ENCODE assay signal across 20 cellular contexts in genomic region chr14:36684946-36685345, GRCh38. TPM values are rescaled to one million over a fixed set of nuclear protein-coding genes. Genes with fewer than 3 reads are reported as not detected.
A peak's percentile ranks its signal among the peaks of the same experiment; 100 is the strongest.
DNase-seq lines count a peak whose midpoint lies in the region; ATAC-seq and TF ChIP-seq lines count a peak whose summit lies in the region.
"Had no signal": no experiment of that assay in that cellular context is flagged by ENCODE, and none has a peak within 500 bp of the region (broad histone marks: within the 10 kb centered on the region; RNA-seq: fewer than 3 reads in every experiment).

No MANE protein-coding gene starts in this region.

- H3F3A ChIP-seq in SU-DHL-6 (ENCODE audit: insufficient read depth) = no peaks in the 10 kb centered on the region

- H3K4me2 ChIP-seq in DND-41 (ENCODE audit: insufficient read depth, low read length) (no peak overlapping the region), Karpas-422 (ENCODE audit: low read depth, low read length, poor library complexity, severe bottlenecking) (no peak overlapping the region), SU-DHL-6 (ENCODE audit: low read depth, low read length, poor library complexity, severe bottlenecking) (peak overlapping the region; percentile 46)
- H3K4me2 ChIP-seq: BLaER1 treated with 17β-estradiol and CSF1 and Interleukin-3, amounts not matched to agents 10 nM and 100 nM had no signal

- TF ChIP-seq CTCF in DND-41 (IDR thresholded peaks at IDR 0.05; ENCODE audit: borderline replicate concordance, extremely low read depth, low read length, poor library complexity, severe bottlenecking) (no peak), SU-DHL-6 (IDR thresholded peaks at IDR 0.05; ENCODE audit: insufficient read depth, low read length, poor library complexity, severe bottlenecking) (no peak)

- H3K9me3 ChIP-seq in DND-41 (ENCODE audit: insufficient read depth, low read length, severe bottlenecking) (no peaks in the 10 kb centered on the region), Karpas-422 (ENCODE audit: low read length) (no peaks in the 10 kb centered on the region), SU-DHL-6 (ENCODE audit: insufficient read depth, low read length) (no peaks in the 10 kb centered on the region)
- H3K9me3 ChIP-seq: BE2C had no signal

- H3K9ac ChIP-seq in DND-41 (ENCODE audit: low read depth, low read length) (no peak overlapping the region), Karpas-422 (ENCODE audit: low read length) (no peak overlapping the region), SU-DHL-6 (ENCODE audit: low read length) (peak overlapping the region; percentile 40; the same call in 1 of the 2 replicates)
- H3K9ac ChIP-seq: BLaER1 treated with 17β-estradiol and CSF1 and Interleukin-3, amounts not matched to agents 10 nM and 100 nM had no signal

- H2AFZ ChIP-seq in DND-41 (ENCODE audit: low read depth, low read length) (peak overlapping the region; percentile 28; the same call in 1 of the 2 replicates), Karpas-422 (ENCODE audit: low read length) (0 out of 2 replicates have a peak overlapping the region, but pooled peaks have one; percentile 1), SU-DHL-6 (ENCODE audit: low read depth, low read length, severe bottlenecking) (no peak overlapping the region)

- H3K36me3 ChIP-seq in DND-41 (ENCODE audit: insufficient read depth, low read length) (no peaks in the 10 kb centered on the region), Karpas-422 (ENCODE audit: insufficient read depth, low read length) (no peaks in the 10 kb centered on the region), SU-DHL-6 (ENCODE audit: low read length) (no peaks in the 10 kb centered on the region)
- H3K36me3 ChIP-seq: BE2C; BLaER1 treated with 17β-estradiol and CSF1 and Interleukin-3, amounts not matched to agents 10 nM and 100 nM had no signal

- H3K9me2 ChIP-seq in Karpas-422 (replicated peaks; ENCODE audit: insufficient read depth, low read length) (no peaks in the 10 kb centered on the region), SU-DHL-6 (replicated peaks; ENCODE audit: insufficient read depth, low read length) (no peaks in the 10 kb centered on the region)

- H3K79me2 ChIP-seq in DND-41 (ENCODE audit: insufficient read depth, low read length) (no peaks in the 10 kb centered on the region), Karpas-422 (ENCODE audit: low read length) (no peaks in the 10 kb centered on the region), SU-DHL-6 (ENCODE audit: insufficient read depth, low read length) (no peaks in the 10 kb centered on the region)

- H4K20me1 ChIP-seq in DND-41 (ENCODE audit: insufficient read depth, low read length) = no peaks in the 10 kb centered on the region
- no peaks in the 10 kb centered on the region for H4K20me1 ChIP-seq in Karpas-422 (ENCODE audit: insufficient read depth, low read depth, low read length)
- H4K20me1 ChIP-seq in SU-DHL-6 (ENCODE audit: low read depth, low read length) = no peaks in the 10 kb centered on the region
- H4K20me1 ChIP-seq: BLaER1 treated with 17β-estradiol and CSF1 and Interleukin-3, amounts not matched to agents 10 nM and 100 nM had no signal

- H3K4me3 ChIP-seq in DND-41 (ENCODE audit: low read depth in 1 of 2, low read length in 2 of 2) = no peak overlapping the region
- no peak overlapping the region for H3K4me3 ChIP-seq in Karpas-422 (ENCODE audit: low read length)
- no peak overlapping the region for H3K4me3 ChIP-seq in SU-DHL-6 (ENCODE audit: insufficient read depth, low read length, poor library complexity, severe bottlenecking)
- H3K4me3 ChIP-seq: BLaER1 treated with 17β-estradiol and CSF1 and Interleukin-3, amounts not matched to agents 10 nM and 100 nM had no signal

- no peak for ATAC-seq in DND-41 (ENCODE audit: insufficient read depth, low read depth)

- H3K4me1 ChIP-seq in DND-41 (ENCODE audit: insufficient read depth, low read length) (peaks cover 4% of the 10 kb centered on the region; the same call in 1 of the 2 replicates), Karpas-422 (ENCODE audit: low read length) (peaks cover 57% of the 10 kb centered on the region)
- H3K4me1 ChIP-seq: BE2C; BLaER1 treated with 17β-estradiol and CSF1 and Interleukin-3, amounts not matched to agents 10 nM and 100 nM had no signal

- H3K27me3 ChIP-seq in DND-41 (ENCODE audit: insufficient read depth, low read length, poor library complexity) (no peaks in the 10 kb centered on the region), Karpas-422 (ENCODE audit: low read length) (no peaks in the 10 kb centered on the region), SU-DHL-6 (ENCODE audit: low read length) (no peaks in the 10 kb centered on the region)
- H3K27me3 ChIP-seq: BLaER1 treated with 17β-estradiol and CSF1 and Interleukin-3, amounts not matched to agents 10 nM and 100 nM had no signal

- DNase-seq in DND-41 (no peak), Karpas-422 (no peak), fibroblast of peridontal ligament (ENCODE audit: extremely low read depth) (peak; percentile 62), HPDE6-E6E7 (ENCODE audit: extremely low spot score) (no peak), midbrain (lab: John Stamatoyannopoulos, UW) (no peak), DMS 273 treated with DMSO at 0.1 percent for 48 hours (lab: John Stamatoyannopoulos, UW) (no peak)
- DNase-seq in stimulated activated CD4-positive, alpha-beta T cell treated with anti-CD3 and anti-CD28 coated beads, Interleukin-4, amount 100 ng/mL, for 1 hour = no peak
- DNase-seq: AML-193; BE2C; CD4-positive, alpha-beta T cell; CD8-positive, alpha-beta memory T cell; DMS53; GF-D8; H7; HCEC 1CT had no signal

- no peak overlapping the region for H3K27ac ChIP-seq in DND-41 (ENCODE audit: low read length)
- H3K27ac ChIP-seq in Karpas-422 (ENCODE audit: low read length) = no peak overlapping the region
- no peak overlapping the region for H3K27ac ChIP-seq in SU-DHL-6 (ENCODE audit: low read depth, low read length)
- H3K27ac ChIP-seq: BLaER1 treated with 17β-estradiol and CSF1 and Interleukin-3, amounts not matched to agents 10 nM and 100 nM had no signal

RNA-seq across cellular contexts. Expression of gene PAX9, which starts 23.3 kb away (rescaled TPM):
- not detected in 2 replicates for total RNA-seq in Karpas-422 (2014; rRNA removed; shearing (Covaris generic); ENCODE audit: low replicate concordance)
- total RNA-seq: A172; CD4-positive, alpha-beta T cell; CD8-positive, alpha-beta memory T cell; G401; H1; H7 had no signal
